9 cellular contexts compared by ENCODE assay signal in the genomic region with DNA sequence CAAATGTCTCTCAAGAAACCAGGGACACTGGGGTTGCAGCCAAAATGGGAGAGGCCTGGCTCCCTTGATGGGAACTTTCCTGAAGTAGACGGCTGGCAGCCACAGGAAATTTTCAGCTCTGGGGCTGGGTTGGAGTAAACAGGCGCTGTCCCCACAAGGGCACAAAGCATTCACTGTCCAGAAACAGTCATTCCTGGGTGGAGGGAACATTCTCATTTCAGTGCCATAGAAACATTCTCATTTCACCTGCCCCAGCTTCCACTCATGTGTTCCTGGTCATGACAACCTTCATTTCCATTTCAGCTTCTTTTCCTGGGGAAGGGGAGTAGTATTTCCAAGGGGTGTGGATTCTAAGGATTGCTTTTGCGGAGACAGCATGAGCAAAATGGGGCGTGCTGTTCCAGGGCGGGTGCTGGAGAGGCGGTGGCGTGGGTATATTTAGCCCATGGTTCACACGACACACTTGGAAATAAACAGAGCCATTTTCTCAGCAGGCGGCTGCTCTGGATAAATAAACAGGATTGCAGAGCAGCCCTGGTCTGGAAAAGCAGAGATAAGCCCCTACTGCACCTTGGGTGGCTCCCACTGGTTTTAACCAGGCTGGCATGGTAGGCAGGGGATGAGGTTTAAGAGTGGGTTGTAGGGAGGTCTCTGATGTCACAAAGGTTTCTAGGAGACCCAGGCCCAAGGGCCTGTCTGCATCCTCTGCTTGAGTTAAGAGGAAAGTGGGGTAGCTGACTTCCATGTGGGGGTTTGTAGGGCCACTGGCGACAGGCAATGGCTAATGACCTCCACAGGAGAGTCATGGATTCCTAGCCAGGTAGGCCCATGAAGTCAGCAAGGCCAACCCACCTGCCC. TPM values are rescaled to one million over a fixed set of nuclear protein-coding genes. Genes with fewer than 3 reads are reported as not detected.
DNase-seq lines count a peak whose midpoint lies in the region; ATAC-seq and TF ChIP-seq lines count a peak whose summit lies in the region.
"Had no signal": no experiment of that assay in that cellular context is flagged by ENCODE, and none has a peak within 500 bp of the region (broad histone marks: within the 10 kb centered on the region; RNA-seq: fewer than 3 reads in every experiment).

No MANE protein-coding gene starts in this region.

- H3K36me3 Mint-ChIP-seq in activated naive CD4-positive, alpha-beta T cell treated with anti-CD3 and anti-CD28 coated beads for 36 hours (ENCODE audit: low read depth) = peaks cover 58% of the 10 kb centered on the region

- peak overlapping the region; percentile 16 to 64 for H3K9ac ChIP-seq in colonic mucosa (ENCODE audit: low read depth in 2 of 2, low read length in 2 of 2)

- no peaks in the 10 kb centered on the region for H3K9me3 Mint-ChIP-seq in activated naive CD4-positive, alpha-beta T cell treated with anti-CD3 and anti-CD28 coated beads for 36 hours
- H3K9me3 Mint-ChIP-seq: T-helper 1 cell treated with Interleukin-12 subunit alpha and Interleukin-12 subunit beta and Interleukin-4 antibody, amounts not matched to agents 30 μg/mL and 1 μg/mL, for 36 hours had no signal

- H3K27ac Mint-ChIP-seq in activated naive CD4-positive, alpha-beta T cell treated with anti-CD3 and anti-CD28 coated beads for 36 hours = peak overlapping the region; percentile 57

- H3K27ac ChIP-seq in colonic mucosa = peak overlapping the region; percentile 76
- peak overlapping the region; percentile 83 for H3K27ac ChIP-seq in vagina

- H3K9me3 ChIP-seq in colonic mucosa = no peaks in the 10 kb centered on the region
- H3K9me3 ChIP-seq in vagina = no peaks in the 10 kb centered on the region

- H3K4me1 ChIP-seq in colonic mucosa = peaks cover 32% of the 10 kb centered on the region
- peaks cover 95% of the 10 kb centered on the region for H3K4me1 ChIP-seq in vagina

- DNase-seq in activated naive CD4-positive, alpha-beta T cell treated with anti-CD3 and anti-CD28 coated beads for 36 hours = no peak
- DNase-seq in activated naive CD4-positive, alpha-beta T cell treated with anti-CD3 and anti-CD28 coated beads, Interleukin-2, amount 50 U/mL, for 16 hours = no peak
- peak; percentile 67 for DNase-seq in colonic mucosa
- DNase-seq in mucosa of gallbladder (ENCODE audit: low spot score) = peak; percentile 51
- DNase-seq in vagina (ENCODE audit: extremely low spot score in 2 of 2) = no peak

- H3K4me3 ChIP-seq in colonic mucosa = no peak overlapping the region
- H3K4me3 ChIP-seq in vagina = no peak overlapping the region

- H3K4me1 Mint-ChIP-seq in activated naive CD4-positive, alpha-beta T cell treated with anti-CD3 and anti-CD28 coated beads for 36 hours (ENCODE audit: low read depth) = peaks cover 72% of the 10 kb centered on the region

- ATAC-seq in GM19395 (IDR thresholded peaks at IDR 0.05; ENCODE audit: unreplicated experiment) (no peak), GM18519 (IDR thresholded peaks at IDR 0.05; ENCODE audit: low FRiP score, unreplicated experiment) (no peak), GM19397 (IDR thresholded peaks at IDR 0.05; ENCODE audit: unreplicated experiment) (no peak)

- H3K36me3 ChIP-seq in colonic mucosa = no peaks in the 10 kb centered on the region
- peaks cover 0 to 5% of the 10 kb centered on the region in 2 donors for H3K36me3 ChIP-seq in vagina

- intact Hi-C loops in activated naive CD4-positive, alpha-beta T cell treated with anti-CD3 and anti-CD28 coated beads for 36 hours (cut with micrococcal nuclease) = no loop called here
- intact Hi-C loops in colonic mucosa (cut with DNase I) (no loop called here), vagina (cut with DNase I) (no loop called here)

- no peak for TF ChIP-seq CTCF in colonic mucosa (IDR thresholded peaks at IDR 0.05)
- TF ChIP-seq CTCF in vagina (IDR thresholded peaks at IDR 0.05) = no peak

- no peaks in the 10 kb centered on the region for H3K27me3 Mint-ChIP-seq in activated naive CD4-positive, alpha-beta T cell treated with anti-CD3 and anti-CD28 coated beads for 36 hours (ENCODE audit: low read depth)

- CTCF ChIA-PET in activated naive CD4-positive, alpha-beta T cell treated with anti-CD3 and anti-CD28 coated beads for 36 hours (lab: Charles Lee) = interaction anchor here (1.2 to 2.8 kb wide), 3 partner anchors 9 to 53 kb away, joined by 3 to 19 read pairs (median 5); no protein-coding TSS in a partner anchor

- no peaks in the 10 kb centered on the region for H3K27me3 ChIP-seq in colonic mucosa
- H3K27me3 ChIP-seq in vagina = no peaks in the 10 kb centered on the region

- no peak overlapping the region for H3K4me3 Mint-ChIP-seq in activated naive CD4-positive, alpha-beta T cell treated with anti-CD3 and anti-CD28 coated beads for 36 hours
- H3K4me3 Mint-ChIP-seq: T-helper 1 cell treated with Interleukin-12 subunit alpha and Interleukin-12 subunit beta and Interleukin-4 antibody, amounts not matched to agents 30 μg/mL and 1 μg/mL, for 36 hours had no signal

- TF ChIP-seq POLR2A in vagina (IDR thresholded peaks at IDR 0.05) = no peak

RNA-seq across cellular contexts. Expression of a gene that starts 32.9 kb away (rescaled TPM):
- total RNA-seq in activated naive CD4-positive, alpha-beta T cell treated with anti-CD3 and anti-CD28 coated beads for 36 hours = not detected
- under 1 TPM in 1 of 2 donors, not detected in 1; 0.52 TPM for total RNA-seq in colonic mucosa
- 3.8 TPM for total RNA-seq in mucosa of gallbladder
- 2.5 TPM for total RNA-seq in vagina

RNA-seq across cellular contexts. Expression of a gene that starts 52.1 kb away (rescaled TPM):
- 10 to 100 TPM; 87.9 to 89.2 TPM for total RNA-seq in activated naive CD4-positive, alpha-beta T cell treated with anti-CD3 and anti-CD28 coated beads for 36 hours
- 10 to 100 TPM; 55.9 to 59.4 TPM for total RNA-seq in colonic mucosa
- 191 TPM for total RNA-seq in mucosa of gallbladder
- total RNA-seq in vagina = 57.2 TPM

Comparison
In these comparisons a context has a peak if more than half of its experiments do, and no peak if none do; other contexts are left out.
1. DNase-seq: peak in colonic mucosa (single experiment) and mucosa of gallbladder (single experiment); none in activated naive CD4-positive, alpha-beta T cell treated with anti-CD3 and anti-CD28 coated beads for 36 hours (single experiment), activated naive CD4-positive, alpha-beta T cell treated with anti-CD3 and anti-CD28 coated beads, Interleukin-2, amount 50 U/mL, for 16 hours (single experiment) and vagina (0 of 2).